In the genomic region with DNA sequence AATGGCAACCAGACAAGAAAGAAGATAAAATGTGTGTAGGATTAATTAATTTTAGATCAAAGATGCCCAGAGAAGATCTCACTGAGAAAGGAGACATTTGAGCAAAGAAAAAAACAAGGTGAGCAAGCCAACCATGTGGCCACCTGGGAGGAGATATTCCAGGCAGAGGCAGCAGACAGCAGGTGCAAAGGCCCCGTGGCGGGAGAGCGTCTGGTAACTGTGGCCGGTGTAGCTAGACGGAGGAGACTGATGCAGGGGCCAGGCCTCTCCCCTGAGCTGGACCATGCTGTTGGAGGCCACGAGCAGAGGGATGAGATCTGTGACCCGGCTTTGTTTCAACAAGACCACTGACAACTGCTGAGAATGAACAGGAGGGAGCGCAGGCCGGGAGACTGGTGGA, we compare ENCODE assay signal across 2 cellular contexts.
A peak's percentile ranks its signal among the peaks of the same experiment; 100 is the strongest.
TF ChIP-seq lines count a peak whose summit lies in the region.

No MANE protein-coding gene starts in this region.

TF ChIP-seq in HEK293, 187 proteins besides CTCF, POLR2A, EP300 and RAD21:
- TF ChIP-seq ZFP41 (tag by site-specific recombination; IDR thresholded peaks at IDR 0.05; ENCODE audit: borderline replicate concordance) (no peak), ZNF623 (tag by site-specific recombination; IDR thresholded peaks at IDR 0.05) (peak; percentile 89)

TF ChIP-seq in H1, 55 proteins besides CTCF, POLR2A, EP300 and RAD21:
- TF ChIP-seq CHD1 (IDR thresholded peaks at IDR 0.05; ENCODE audit: low read depth, low read length) (no peak), KDM1A (IDR thresholded peaks at IDR 0.05; ENCODE audit: borderline replicate concordance, low read length) (peak; percentile 65; the same call in 1 of the 2 replicates), CBX8 (IDR thresholded peaks at IDR 0.05; ENCODE audit: borderline replicate concordance, low read depth, low read length) (no peak)
TF ChIP-seq in H1: peak in this region for 1.
